In the genomic region with DNA sequence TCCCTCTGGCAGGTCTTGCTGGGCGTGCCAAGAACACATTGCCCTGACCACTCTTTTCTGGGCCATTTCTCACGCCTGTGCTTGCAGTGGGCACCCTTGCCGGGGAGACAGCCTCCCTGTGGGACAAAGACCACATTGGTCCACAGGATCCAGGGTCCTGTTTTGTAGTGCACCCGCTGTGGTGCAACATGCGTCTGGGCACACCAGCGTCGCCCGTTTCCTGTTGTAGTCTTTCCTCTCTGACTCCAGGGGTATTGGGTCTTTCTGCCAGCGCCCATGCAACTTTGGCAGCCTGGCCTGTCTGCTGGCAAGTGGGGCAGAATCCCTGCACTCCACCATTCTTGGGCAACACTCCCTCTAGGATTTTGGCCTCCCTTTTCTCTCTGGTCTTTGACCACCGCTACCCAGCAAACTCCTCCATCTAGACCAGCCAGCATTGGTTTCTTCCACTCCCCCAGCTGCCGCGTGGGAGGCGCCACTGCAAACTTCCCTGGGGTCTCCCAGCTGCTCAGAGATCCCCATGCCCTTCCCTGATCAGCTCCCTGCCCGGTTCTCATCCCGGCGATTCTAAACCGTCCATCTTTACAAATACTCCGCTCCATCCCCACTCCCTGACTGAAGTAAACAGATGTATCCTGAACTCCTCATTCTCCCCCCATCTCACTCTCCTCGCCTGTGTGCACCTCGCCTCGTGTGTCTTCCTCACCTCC, we compare ENCODE assay signal across 1 cellular context.
TF ChIP-seq lines count a peak whose summit lies in the region.

No MANE protein-coding gene starts in this region.

TF ChIP-seq in HepG2, 621 proteins besides CTCF, POLR2A, EP300 and RAD21:
- TF ChIP-seq ZBTB7B (CRISPR knock-in tag; IDR thresholded peaks at IDR 0.05) (peak; percentile 6; the same call in 1 of the 2 replicates), DNMT3B (CRISPR knock-in tag; conservative IDR thresholded peaks at IDR 0.05) (no peak)
- TF ChIP-seq, protein P1, sequence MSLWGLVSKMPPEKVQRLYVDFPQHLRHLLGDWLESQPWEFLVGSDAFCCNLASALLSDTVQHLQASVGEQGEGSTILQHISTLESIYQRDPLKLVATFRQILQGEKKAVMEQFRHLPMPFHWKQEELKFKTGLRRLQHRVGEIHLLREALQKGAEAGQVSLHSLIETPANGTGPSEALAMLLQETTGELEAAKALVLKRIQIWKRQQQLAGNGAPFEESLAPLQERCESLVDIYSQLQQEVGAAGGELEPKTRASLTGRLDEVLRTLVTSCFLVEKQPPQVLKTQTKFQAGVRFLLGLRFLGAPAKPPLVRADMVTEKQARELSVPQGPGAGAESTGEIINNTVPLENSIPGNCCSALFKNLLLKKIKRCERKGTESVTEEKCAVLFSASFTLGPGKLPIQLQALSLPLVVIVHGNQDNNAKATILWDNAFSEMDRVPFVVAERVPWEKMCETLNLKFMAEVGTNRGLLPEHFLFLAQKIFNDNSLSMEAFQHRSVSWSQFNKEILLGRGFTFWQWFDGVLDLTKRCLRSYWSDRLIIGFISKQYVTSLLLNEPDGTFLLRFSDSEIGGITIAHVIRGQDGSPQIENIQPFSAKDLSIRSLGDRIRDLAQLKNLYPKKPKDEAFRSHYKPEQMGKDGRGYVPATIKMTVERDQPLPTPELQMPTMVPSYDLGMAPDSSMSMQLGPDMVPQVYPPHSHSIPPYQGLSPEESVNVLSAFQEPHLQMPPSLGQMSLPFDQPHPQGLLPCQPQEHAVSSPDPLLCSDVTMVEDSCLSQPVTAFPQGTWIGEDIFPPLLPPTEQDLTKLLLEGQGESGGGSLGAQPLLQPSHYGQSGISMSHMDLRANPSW (CRISPR knock-in tag; IDR thresholded peaks at IDR 0.05; ENCODE audit: borderline replicate concordance): no peak
- TF ChIP-seq, protein P2, sequence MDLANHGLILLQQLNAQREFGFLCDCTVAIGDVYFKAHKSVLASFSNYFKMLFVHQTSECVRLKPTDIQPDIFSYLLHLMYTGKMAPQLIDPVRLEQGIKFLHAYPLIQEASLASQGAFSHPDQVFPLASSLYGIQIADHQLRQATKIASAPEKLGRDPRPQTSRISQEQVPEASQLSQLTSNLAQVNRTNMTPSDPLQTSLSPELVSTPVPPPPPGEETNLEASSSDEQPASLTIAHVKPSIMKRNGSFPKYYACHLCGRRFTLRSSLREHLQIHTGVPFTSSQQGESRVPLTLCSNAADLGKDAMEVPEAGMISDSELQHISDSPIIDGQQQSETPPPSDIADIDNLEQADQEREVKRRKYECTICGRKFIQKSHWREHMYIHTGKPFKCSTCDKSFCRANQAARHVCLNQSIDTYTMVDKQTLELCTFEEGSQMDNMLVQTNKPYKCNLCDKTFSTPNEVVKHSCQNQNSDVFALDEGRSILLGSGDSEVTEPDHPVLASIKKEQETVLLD (CRISPR knock-in tag; IDR thresholded peaks at IDR 0.05; ENCODE audit: low read depth): peak; percentile 6; the same call in 1 of the 2 replicates
- TF ChIP-seq, protein P3, sequence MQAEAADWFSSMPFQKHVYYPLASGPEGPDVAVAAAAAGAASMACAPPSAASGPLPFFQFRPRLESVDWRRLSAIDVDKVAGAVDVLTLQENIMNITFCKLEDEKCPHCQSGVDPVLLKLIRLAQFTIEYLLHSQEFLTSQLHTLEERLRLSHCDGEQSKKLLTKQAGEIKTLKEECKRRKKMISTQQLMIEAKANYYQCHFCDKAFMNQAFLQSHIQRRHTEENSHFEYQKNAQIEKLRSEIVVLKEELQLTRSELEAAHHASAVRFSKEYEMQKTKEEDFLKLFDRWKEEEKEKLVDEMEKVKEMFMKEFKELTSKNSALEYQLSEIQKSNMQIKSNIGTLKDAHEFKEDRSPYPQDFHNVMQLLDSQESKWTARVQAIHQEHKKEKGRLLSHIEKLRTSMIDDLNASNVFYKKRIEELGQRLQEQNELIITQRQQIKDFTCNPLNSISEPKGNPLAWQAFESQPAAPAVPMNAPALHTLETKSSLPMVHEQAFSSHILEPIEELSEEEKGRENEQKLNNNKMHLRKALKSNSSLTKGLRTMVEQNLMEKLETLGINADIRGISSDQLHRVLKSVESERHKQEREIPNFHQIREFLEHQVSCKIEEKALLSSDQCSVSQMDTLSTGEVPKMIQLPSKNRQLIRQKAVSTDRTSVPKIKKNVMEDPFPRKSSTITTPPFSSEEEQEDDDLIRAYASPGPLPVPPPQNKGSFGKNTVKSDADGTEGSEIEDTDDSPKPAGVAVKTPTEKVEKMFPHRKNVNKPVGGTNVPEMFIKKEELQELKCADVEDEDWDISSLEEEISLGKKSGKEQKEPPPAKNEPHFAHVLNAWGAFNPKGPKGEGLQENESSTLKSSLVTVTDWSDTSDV (CRISPR knock-in tag; IDR thresholded peaks at IDR 0.05): no peak
